ENCODE assay signal across 19 cellular contexts in the genomic region with DNA sequence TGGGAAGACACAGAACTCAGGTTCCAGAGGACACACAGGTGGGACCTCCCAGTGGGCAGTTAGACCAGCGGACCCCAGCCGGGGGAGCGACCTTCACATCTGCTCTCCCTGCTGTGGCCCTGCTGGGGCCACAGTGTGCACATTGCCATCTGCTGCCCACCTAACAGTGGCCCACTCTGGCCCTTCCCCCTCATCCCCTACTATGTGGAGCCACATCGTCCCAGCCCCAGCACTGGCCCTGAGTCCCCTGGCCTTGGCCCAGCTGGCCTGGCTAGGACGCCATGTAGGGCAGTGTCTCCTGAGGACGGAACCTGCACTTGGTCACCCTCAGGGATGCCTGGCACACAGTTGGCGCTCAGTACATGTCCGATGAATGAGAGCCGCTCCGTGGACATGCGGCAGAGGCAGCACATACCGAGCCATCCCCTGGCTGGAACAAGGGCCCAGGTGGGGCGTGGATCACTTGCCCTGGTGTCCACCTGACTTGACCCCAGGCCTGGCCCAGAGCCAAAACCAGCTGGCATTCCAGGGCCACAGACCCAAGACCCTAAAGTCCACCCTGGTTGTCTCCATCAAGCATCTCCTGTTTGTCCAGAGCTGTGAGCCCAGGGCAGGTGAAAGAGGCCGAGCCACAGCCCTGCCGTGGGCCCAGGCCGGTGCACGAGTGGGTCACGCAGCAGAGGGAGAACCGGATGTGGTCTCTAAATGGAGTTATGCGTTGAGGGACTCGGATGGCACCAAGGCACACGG.
DNase-seq lines count a peak whose midpoint lies in the region; ATAC-seq and TF ChIP-seq lines count a peak whose summit lies in the region.
"Had no signal": no experiment of that assay in that cellular context is flagged by ENCODE, and none has a peak within 500 bp of the region (broad histone marks: within the 10 kb centered on the region; RNA-seq: fewer than 3 reads in every experiment).

No MANE protein-coding gene starts in this region.

- no peak overlapping the region for H3K4me3 ChIP-seq in coronary artery

- no peak for ATAC-seq in natural killer cell treated with Interleukin-12 subunit alpha and Interleukin-12 subunit beta and Interleukin-15 and Interleukin-18, amount 100 ng/mL, for 72 hours
- ATAC-seq in natural killer cell (no peak), HG03469 (IDR thresholded peaks at IDR 0.05; ENCODE audit: unreplicated experiment) (no peak), HG02588 (IDR thresholded peaks at IDR 0.05; ENCODE audit: unreplicated experiment) (no peak)

- DNase-seq in natural killer cell treated with Interleukin-12 subunit alpha and Interleukin-12 subunit beta and Interleukin-15 and Interleukin-18, amount 100 ng/mL, for 72 hours (ENCODE audit: low spot score) = peak; percentile 51
- no peak for DNase-seq in natural killer cell
- peak; percentile 70 for DNase-seq in coronary artery (ENCODE audit: low spot score)
- DNase-seq in nephron progenitor cell = peak; percentile 4
- no peak for DNase-seq in KBM-7
- DNase-seq: activated CD4-positive, alpha-beta T cell treated with anti-CD3 and anti-CD28 coated beads, Interleukin-2, amount 50 U/mL, for 4 hours; DND-41; foreskin keratinocyte; kidney glomerular epithelial cell; NCI-H1092; NCI-H2081; occipital lobe; SHP77; stimulated activated naive CD4-positive, alpha-beta T cell; T-helper 1 cell; trophoblast cell had no signal

- peaks cover 0 to 6% of the 10 kb centered on the region in 2 donors for H3K27me3 Mint-ChIP-seq in natural killer cell treated with Interleukin-12 subunit alpha and Interleukin-12 subunit beta and Interleukin-15 and Interleukin-18, amount 100 ng/mL, for 72 hours
- H3K27me3 Mint-ChIP-seq in natural killer cell (ENCODE audit: low read depth in 2 of 2) = peaks cover 0 to 7% of the 10 kb centered on the region in 2 donors
- H3K27me3 Mint-ChIP-seq in nephron progenitor cell (ENCODE audit: low read depth, poor library complexity) = peaks cover 31% of the 10 kb centered on the region

- TF ChIP-seq CTCF in natural killer cell (IDR thresholded peaks at IDR 0.05) (no peak), coronary artery (IDR thresholded peaks at IDR 0.05) (no peak), nephron progenitor cell (IDR thresholded peaks at IDR 0.05) (no peak)

- no peak overlapping the region for H3K27ac Mint-ChIP-seq in natural killer cell treated with Interleukin-12 subunit alpha and Interleukin-12 subunit beta and Interleukin-15 and Interleukin-18, amount 100 ng/mL, for 72 hours
- H3K27ac Mint-ChIP-seq in natural killer cell (no peak overlapping the region), nephron progenitor cell (no peak overlapping the region)

- intact Hi-C loops in natural killer cell (cut with micrococcal nuclease) = loop anchor here (10.0 kb wide), 1 partner anchor 562 kb away; no protein-coding TSS in a partner anchor

- H3K9me3 Mint-ChIP-seq in natural killer cell treated with Interleukin-12 subunit alpha and Interleukin-12 subunit beta and Interleukin-15 and Interleukin-18, amount 100 ng/mL, for 72 hours = no peaks in the 10 kb centered on the region
- H3K9me3 Mint-ChIP-seq in natural killer cell = no peaks in the 10 kb centered on the region
- peaks cover 1% of the 10 kb centered on the region for H3K9me3 Mint-ChIP-seq in nephron progenitor cell

- in situ Hi-C loops in KBM-7 (cut with MboI; ENCODE audit: low pct_unique_long_range_greater_than_20kb, low sequenced_read_pairs) = loop anchor here (25.0 kb wide), 1 partner anchor 525 kb away; no protein-coding TSS in a partner anchor

- H3K36me3 Mint-ChIP-seq in natural killer cell treated with Interleukin-12 subunit alpha and Interleukin-12 subunit beta and Interleukin-15 and Interleukin-18, amount 100 ng/mL, for 72 hours = no peaks in the 10 kb centered on the region
- no peaks in the 10 kb centered on the region for H3K36me3 Mint-ChIP-seq in natural killer cell
- H3K36me3 Mint-ChIP-seq in nephron progenitor cell (ENCODE audit: low read depth) = no peaks in the 10 kb centered on the region

- H3K27ac ChIP-seq in coronary artery = peak overlapping the region in 1 of 2 donors; percentile 91
- H3K27ac ChIP-seq: epithelial cell of prostate, foreskin keratinocyte had no signal

- H3K4me1 Mint-ChIP-seq in natural killer cell treated with Interleukin-12 subunit alpha and Interleukin-12 subunit beta and Interleukin-15 and Interleukin-18, amount 100 ng/mL, for 72 hours (ENCODE audit: low read depth in 2 of 2) = peaks cover 0 to 2% of the 10 kb centered on the region in 2 donors
- H3K4me1 Mint-ChIP-seq in natural killer cell (peaks cover 0 to 5% of the 10 kb centered on the region in 2 donors), nephron progenitor cell (peaks cover 13% of the 10 kb centered on the region)

- H3K4me3 Mint-ChIP-seq in natural killer cell treated with Interleukin-12 subunit alpha and Interleukin-12 subunit beta and Interleukin-15 and Interleukin-18, amount 100 ng/mL, for 72 hours = no peak overlapping the region
- H3K4me3 Mint-ChIP-seq in natural killer cell (no peak overlapping the region), nephron progenitor cell (no peak overlapping the region)

Comparison
In these comparisons a context has a peak if more than half of its experiments do, and no peak if none do; other contexts are left out.
1. DNase-seq: peak in natural killer cell treated with Interleukin-12 subunit alpha and Interleukin-12 subunit beta and Interleukin-15 and Interleukin-18, amount 100 ng/mL, for 72 hours (single experiment), coronary artery (single experiment) and nephron progenitor cell (single experiment); none in natural killer cell (single experiment) and KBM-7 (single experiment).